In the genomic region with DNA sequence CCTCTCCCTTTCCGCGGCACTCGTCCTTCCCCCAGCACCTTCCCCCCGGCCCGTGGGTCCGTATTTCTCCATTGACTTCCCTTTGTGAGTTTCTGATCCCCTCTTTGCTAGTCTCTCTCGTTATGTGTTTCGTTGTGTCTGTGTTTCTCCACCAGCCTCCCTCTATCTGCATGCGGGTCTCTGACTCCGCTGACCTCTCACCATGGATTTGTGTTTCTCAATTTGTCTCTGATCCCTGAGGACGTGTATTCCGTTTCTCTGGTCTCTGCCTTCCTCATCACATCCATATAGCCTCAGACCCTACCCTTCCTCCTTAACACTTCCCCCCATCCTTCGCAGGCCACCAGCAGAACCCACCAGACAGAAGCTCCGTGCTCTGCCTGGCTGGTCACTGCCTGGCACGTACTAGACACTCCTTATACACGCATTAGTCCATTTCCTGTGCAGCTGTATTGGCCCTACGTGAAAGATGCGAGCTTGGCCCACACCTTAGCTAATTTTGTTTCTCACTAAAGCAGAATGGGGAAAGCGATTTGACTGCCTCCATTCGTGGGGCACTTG, we compare ENCODE assay signal across 8 cellular contexts. TPM values are rescaled to one million over a fixed set of nuclear protein-coding genes. Genes with fewer than 3 reads are reported as not detected.
A peak's percentile ranks its signal among the peaks of the same experiment; 100 is the strongest.
DNase-seq lines count a peak whose midpoint lies in the region; ATAC-seq and TF ChIP-seq lines count a peak whose summit lies in the region.

No MANE protein-coding gene starts in this region.

- peaks cover 35% of the 10 kb centered on the region for H3K4me1 Mint-ChIP-seq in activated naive CD4-positive, alpha-beta T cell treated with anti-CD3 and anti-CD28 coated beads for 36 hours (ENCODE audit: low read depth)
- H3K4me1 Mint-ChIP-seq in nephron, result peaks cover 15% of the 10 kb centered on the region

- peaks cover 13% of the 10 kb centered on the region for H3K36me3 Mint-ChIP-seq in activated naive CD4-positive, alpha-beta T cell treated with anti-CD3 and anti-CD28 coated beads for 36 hours (ENCODE audit: low read depth)
- H3K36me3 Mint-ChIP-seq in nephron (ENCODE audit: low read depth), result peaks cover 16% of the 10 kb centered on the region

- TF ChIP-seq CTCF in epithelial cell of esophagus (IDR thresholded peaks at IDR 0.05; ENCODE audit: insufficient read depth, low read depth, low read length, missing control alignments) (no peak), nephron (IDR thresholded peaks at IDR 0.05; ENCODE audit: unreplicated experiment in 3 of 3) (no peak)

- no peaks in the 10 kb centered on the region for H3K27me3 Mint-ChIP-seq in activated naive CD4-positive, alpha-beta T cell treated with anti-CD3 and anti-CD28 coated beads for 36 hours (ENCODE audit: low read depth)
- H3K27me3 Mint-ChIP-seq in nephron (ENCODE audit: low read depth), result no peaks in the 10 kb centered on the region

- peaks cover 10% of the 10 kb centered on the region for H3K36me3 ChIP-seq in SJCRH30

- CTCF ChIA-PET in activated naive CD4-positive, alpha-beta T cell treated with anti-CD3 and anti-CD28 coated beads for 36 hours (lab: Charles Lee), result no interaction called here

- H3K27me3 ChIP-seq in SJCRH30, result no peaks in the 10 kb centered on the region

- no peak for ATAC-seq in HG02798 (IDR thresholded peaks at IDR 0.05; ENCODE audit: poor library complexity, unreplicated experiment)

- H3K27ac Mint-ChIP-seq in activated naive CD4-positive, alpha-beta T cell treated with anti-CD3 and anti-CD28 coated beads for 36 hours, result peak overlapping the region; percentile 75
- peak overlapping the region; percentile 87 to 92 (median 91) for H3K27ac Mint-ChIP-seq in nephron

- 0 out of 2 replicates have a peak, but pooled peaks cover 4% of the 10 kb centered on the region for H3K4me1 ChIP-seq in SJCRH30

- H3K4me3 Mint-ChIP-seq in activated naive CD4-positive, alpha-beta T cell treated with anti-CD3 and anti-CD28 coated beads for 36 hours, result peak overlapping the region; percentile 98
- peak overlapping the region; percentile 91 to 96 (median 94) for H3K4me3 Mint-ChIP-seq in nephron

- intact Hi-C loops in activated naive CD4-positive, alpha-beta T cell treated with anti-CD3 and anti-CD28 coated beads for 36 hours (cut with micrococcal nuclease), result loop anchor here (1.0 to 10.0 kb wide), 3 partner anchors 8 to 464 kb away; partner anchors contain the start of gene TMED9

- no peak for DNase-seq in activated naive CD4-positive, alpha-beta T cell treated with anti-CD3 and anti-CD28 coated beads for 36 hours
- DNase-seq in activated naive CD4-positive, alpha-beta T cell treated with Interleukin-2 at 50 U/mL for 16 hours, result no peak
- DNase-seq in SJCRH30, result no peak
- peak; percentile 36 for DNase-seq in epithelial cell of esophagus (ENCODE audit: low read depth)
- no peak for DNase-seq in OCI-M2 (lab: John Stamatoyannopoulos, UW; ENCODE audit: unreplicated experiment)
- DNase-seq in AG08396 (ENCODE audit: low spot score), result no peak

- no peaks in the 10 kb centered on the region for H3K9me3 ChIP-seq in SJCRH30 (replicated peaks)

- H3K4me3 ChIP-seq in SJCRH30, result peak overlapping the region; percentile 96
- H3K4me3 ChIP-seq in epithelial cell of esophagus (ENCODE audit: low read length), result peak overlapping the region; percentile 86

- H3K9me3 Mint-ChIP-seq in activated naive CD4-positive, alpha-beta T cell treated with anti-CD3 and anti-CD28 coated beads for 36 hours, result no peaks in the 10 kb centered on the region
- no peaks in the 10 kb centered on the region for H3K9me3 Mint-ChIP-seq in nephron

- H3K27ac ChIP-seq in SJCRH30, result peak overlapping the region; percentile 69

RNA-seq across cellular contexts. Expression of gene B4GALT7, which starts 0.6 kb away (rescaled TPM):
- 10 to 100 TPM in 1 of 2 experiments, 1 to 10 TPM in 1; 9.9 to 13.6 TPM for total RNA-seq in activated naive CD4-positive, alpha-beta T cell treated with anti-CD3 and anti-CD28 coated beads for 36 hours
- 17.4 and 22.3 TPM in 2 replicates for total RNA-seq in SJCRH30 (2014; rRNA removed; shearing (Covaris generic))

RNA-seq across cellular contexts. Expression of gene TMED9, which starts 8.5 kb away (rescaled TPM):
- 100 to 1,000 TPM; 110 TPM for total RNA-seq in activated naive CD4-positive, alpha-beta T cell treated with anti-CD3 and anti-CD28 coated beads for 36 hours
- total RNA-seq in SJCRH30 (2014; rRNA removed; shearing (Covaris generic)), result 70.9 and 76.2 TPM in 2 replicates

RNA-seq across cellular contexts. Expression of gene FAM193B, which starts 46.2 kb away (rescaled TPM):
- 10 to 100 TPM; 87.4 to 87.8 TPM for total RNA-seq in activated naive CD4-positive, alpha-beta T cell treated with anti-CD3 and anti-CD28 coated beads for 36 hours
- 30.8 and 33.8 TPM in 2 replicates for total RNA-seq in SJCRH30 (2014; rRNA removed; shearing (Covaris generic))
